In the genomic region with DNA sequence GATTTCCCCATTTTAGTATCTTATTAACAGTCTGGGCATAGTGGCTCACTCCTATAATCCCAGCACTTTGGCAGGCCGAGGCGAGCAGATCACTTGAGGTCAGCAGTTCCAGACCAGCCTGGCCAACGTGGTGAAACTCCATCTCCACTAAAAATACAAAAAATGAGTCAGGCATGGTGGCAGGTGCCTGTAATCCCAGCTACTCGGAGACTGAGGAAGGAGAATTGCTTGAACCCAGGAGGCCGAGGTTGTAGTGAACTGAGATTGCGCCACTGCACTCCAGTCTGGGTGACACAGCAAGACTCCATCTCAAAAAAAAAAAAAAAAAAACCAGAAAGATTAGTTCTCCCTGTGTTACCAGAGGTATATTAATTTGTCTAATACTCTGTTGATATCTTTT, we compare ENCODE assay signal across 2 cellular contexts. TPM values are rescaled to one million over a fixed set of nuclear protein-coding genes. Genes with fewer than 3 reads are reported as not detected.
"Had no signal": no experiment of that assay in that cellular context is flagged by ENCODE, and none has a peak within 500 bp of the region (broad histone marks: within the 10 kb centered on the region; RNA-seq: fewer than 3 reads in every experiment).

No MANE protein-coding gene starts in this region.

RNA-seq across cellular contexts. Expression of gene NSUN7, which starts 52.3 kb away (rescaled TPM):
- total RNA-seq: NCI-H460, SJSA1 had no signal
